In genomic region chr1:92953491-92953890, GRCh38 we compare ENCODE assay signal across 8 cellular contexts. TPM values are rescaled to one million over a fixed set of nuclear protein-coding genes. Genes with fewer than 3 reads are reported as not detected.
DNase-seq lines count a peak whose midpoint lies in the region; ATAC-seq lines count a peak whose summit lies in the region.

No MANE protein-coding gene starts in this region.

- H3K9me3 Mint-ChIP-seq in activated T-cell treated with anti-CD3 and anti-CD28 coated beads, Interleukin-2, amount 50 U/mL, for 4 hours, result no peaks in the 10 kb centered on the region
- no peaks in the 10 kb centered on the region for H3K9me3 Mint-ChIP-seq in T-cell
- no peaks in the 10 kb centered on the region for H3K9me3 Mint-ChIP-seq in stimulated activated naive CD8-positive, alpha-beta T cell treated with anti-CD3 and anti-CD28 coated beads, Interleukin-15, Interleukin-2, amounts not matched to agents 100 ng/mL and 50 ng/mL, for 24 hours

- H3K27me3 Mint-ChIP-seq in activated T-cell treated with anti-CD3 and anti-CD28 coated beads, Interleukin-2, amount 50 U/mL, for 4 hours (ENCODE audit: low read depth), result no peaks in the 10 kb centered on the region
- no peaks in the 10 kb centered on the region for H3K27me3 Mint-ChIP-seq in T-cell
- no peaks in the 10 kb centered on the region for H3K27me3 Mint-ChIP-seq in stimulated activated naive CD8-positive, alpha-beta T cell treated with anti-CD3 and anti-CD28 coated beads, Interleukin-15, Interleukin-2, amounts not matched to agents 100 ng/mL and 50 ng/mL, for 24 hours

- H3K27ac Mint-ChIP-seq in T-cell, result peak overlapping the region; percentile 80 to 85
- H3K27ac Mint-ChIP-seq in stimulated activated naive CD8-positive, alpha-beta T cell treated with anti-CD3 and anti-CD28 coated beads, Interleukin-15, Interleukin-2, amounts not matched to agents 100 ng/mL and 50 ng/mL, for 24 hours, result peak overlapping the region; percentile 83

- H3K36me3 Mint-ChIP-seq in activated T-cell treated with anti-CD3 and anti-CD28 coated beads, Interleukin-2, amount 50 U/mL, for 4 hours (ENCODE audit: insufficient read depth), result peaks cover 2% of the 10 kb centered on the region
- no peaks in the 10 kb centered on the region for H3K36me3 Mint-ChIP-seq in T-cell
- peaks cover 3% of the 10 kb centered on the region for H3K36me3 Mint-ChIP-seq in stimulated activated naive CD8-positive, alpha-beta T cell treated with anti-CD3 and anti-CD28 coated beads, Interleukin-15, Interleukin-2, amounts not matched to agents 100 ng/mL and 50 ng/mL, for 24 hours (ENCODE audit: low read depth)

- peak overlapping the region; percentile 48 for H3K4me3 Mint-ChIP-seq in activated T-cell treated with anti-CD3 and anti-CD28 coated beads, Interleukin-2, amount 50 U/mL, for 4 hours
- H3K4me3 Mint-ChIP-seq in T-cell, result peak overlapping the region; percentile 5 to 28 (median 23)
- H3K4me3 Mint-ChIP-seq in stimulated activated naive CD8-positive, alpha-beta T cell treated with anti-CD3 and anti-CD28 coated beads, Interleukin-15, Interleukin-2, amounts not matched to agents 100 ng/mL and 50 ng/mL, for 24 hours, result peak overlapping the region; percentile 63

- no peak for DNase-seq in activated T-cell treated with anti-CD3 and anti-CD28 coated beads, Interleukin-2, amount 50 U/mL, for 4 hours
- no peak for DNase-seq in activated T-cell treated with anti-CD3 and anti-CD28 coated beads for 4 hours
- DNase-seq in T-cell, result peak in 19 of 34 experiments; percentile 5 to 36 (median 17)
- no peak for DNase-seq in AML-193 (lab: John Stamatoyannopoulos, UW)
- DNase-seq in NCI-H128 (lab: John Stamatoyannopoulos, UW; ENCODE audit: unreplicated experiment), result no peak
- no peak for DNase-seq in cerebellar cortex (ENCODE audit: low spot score)

- peaks cover 63% of the 10 kb centered on the region for H3K4me1 Mint-ChIP-seq in activated T-cell treated with anti-CD3 and anti-CD28 coated beads, Interleukin-2, amount 50 U/mL, for 4 hours (ENCODE audit: low read depth)
- H3K4me1 Mint-ChIP-seq in T-cell, result peaks cover 41 to 65% (median 63%) of the 10 kb centered on the region in 3 donors
- peaks cover 42% of the 10 kb centered on the region for H3K4me1 Mint-ChIP-seq in stimulated activated naive CD8-positive, alpha-beta T cell treated with anti-CD3 and anti-CD28 coated beads, Interleukin-15, Interleukin-2, amounts not matched to agents 100 ng/mL and 50 ng/mL, for 24 hours (ENCODE audit: low read depth)

- POLR2A ChIA-PET in T-cell (lab: Charles Lee), result no interaction called here

- CTCF ChIA-PET in T-cell (lab: Charles Lee), result interaction anchor here (0.7 to 1.3 kb wide), 2 partner anchors 40 to 41 kb away, joined by 4 to 6 read pairs; no protein-coding TSS in a partner anchor

- peak; percentile 73 to 79 for ATAC-seq in activated T-cell treated with anti-CD3 and anti-CD28 coated beads, Interleukin-2, amount 50 U/mL, for 4 hours
- ATAC-seq in HG03039 (IDR thresholded peaks at IDR 0.05; ENCODE audit: unreplicated experiment) (peak; percentile 39), T-cell (replicated peaks in 1 of 4) (peak; percentile 52 to 70 (median 64))

RNA-seq across cellular contexts. Expression of gene DIPK1A, which starts 7.8 kb away (rescaled TPM):
- 1 to 10 TPM; 3.6 to 5.3 (median 4.2) TPM for total RNA-seq in activated T-cell treated with anti-CD3 and anti-CD28 coated beads, Interleukin-2, amount 50 U/mL, for 4 hours
- 10 to 100 TPM in 4 of 5 donors, 1 to 10 TPM in 1; 8.9 to 16.0 (median 14.4) TPM for total RNA-seq in T-cell

Comparison
In these comparisons a context has a peak if more than half of its experiments do, and no peak if none do; other contexts are left out.
1. DNase-seq: peak in T-cell (19 of 34); none in activated T-cell treated with anti-CD3 and anti-CD28 coated beads, Interleukin-2, amount 50 U/mL, for 4 hours (single experiment), activated T-cell treated with anti-CD3 and anti-CD28 coated beads for 4 hours (single experiment), AML-193 (0 of 2), NCI-H128 (single experiment) and cerebellar cortex (single experiment).
2. Peak in every context shown above with its lines, with median percentiles within 50 percentile points of each other: ATAC-seq and H3K4me3 Mint-ChIP-seq.